16 cellular contexts compared by ENCODE assay signal in genomic region chr3:134854285-134854684, GRCh38.
"Had no signal": no experiment of that assay in that cellular context is flagged by ENCODE, and none has a peak within 500 bp of the region (broad histone marks: within the 10 kb centered on the region; RNA-seq: fewer than 3 reads in every experiment).

No MANE protein-coding gene starts in this region.

- H3K27ac ChIP-seq: adrenal gland, esophagus muscularis mucosa, sigmoid colon, thyroid gland had no signal

- H3K4me3 Mint-ChIP-seq: activated naive CD4-positive, alpha-beta T cell treated with anti-CD3 and anti-CD28 coated beads, Interleukin-2, amount 50 U/mL, for 24 hours; mesothelial cell of epicardium; nephron had no signal

- H3K4me3 ChIP-seq: adrenal gland, esophagus muscularis mucosa, sigmoid colon, thyroid gland had no signal

- H3K4me1 Mint-ChIP-seq: mesothelial cell of epicardium, nephron had no signal

- H3K4me1 ChIP-seq: adrenal gland, thyroid gland had no signal

- H3K36me3 ChIP-seq: adrenal gland, esophagus muscularis mucosa, sigmoid colon, thyroid gland had no signal

- H3K27me3 ChIP-seq: adrenal gland, esophagus muscularis mucosa, sigmoid colon, thyroid gland had no signal

- H3K36me3 Mint-ChIP-seq: activated naive CD4-positive, alpha-beta T cell treated with anti-CD3 and anti-CD28 coated beads, Interleukin-2, amount 50 U/mL, for 24 hours; mesothelial cell of epicardium had no signal

- H3K27ac Mint-ChIP-seq: activated naive CD4-positive, alpha-beta T cell treated with anti-CD3 and anti-CD28 coated beads, Interleukin-2, amount 50 U/mL, for 24 hours; mesothelial cell of epicardium; nephron had no signal

- DNase-seq: activated CD4-positive, alpha-beta T cell treated with anti-CD3 and anti-CD28 coated beads, Interleukin-2, amount 50 U/mL, for 4 hours; activated gamma-delta T cell; adrenal gland; dermis blood vessel endothelial cell; effector memory CD4-positive, alpha-beta T cell; hypothalamus; nucleus accumbens; sigmoid colon; stimulated activated CD4-positive, alpha-beta T cell treated with anti-CD3 and anti-CD28 coated beads, Interleukin-2, amount 100 ng/mL, for 24 hours; stimulated activated naive CD4-positive, alpha-beta T cell treated with Interleukin-2 at 50 U/mL for 16 hours; T1000 had no signal

- H3K9me3 Mint-ChIP-seq: activated naive CD4-positive, alpha-beta T cell treated with anti-CD3 and anti-CD28 coated beads, Interleukin-2, amount 50 U/mL, for 24 hours; mesothelial cell of epicardium; nephron had no signal

- H3K27me3 Mint-ChIP-seq: activated naive CD4-positive, alpha-beta T cell treated with anti-CD3 and anti-CD28 coated beads, Interleukin-2, amount 50 U/mL, for 24 hours had no signal

- H3K9me3 ChIP-seq: adrenal gland, esophagus muscularis mucosa, sigmoid colon, thyroid gland had no signal
